ENCODE assay signal across 14 cellular contexts in genomic region chr17:57586099-57586702, GRCh38.
DNase-seq lines count a peak whose midpoint lies in the region; ATAC-seq and TF ChIP-seq lines count a peak whose summit lies in the region.
"Had no signal": no experiment of that assay in that cellular context is flagged by ENCODE, and none has a peak within 500 bp of the region (broad histone marks: within the 10 kb centered on the region; RNA-seq: fewer than 3 reads in every experiment).

No MANE protein-coding gene starts in this region.

- H3K4me1 ChIP-seq in right atrium auricular region = peaks cover 0 to 17% of the 10 kb centered on the region in 2 donors
- H3K4me1 ChIP-seq: left lung, pancreas had no signal

- no peak overlapping the region for H3K4me3 Mint-ChIP-seq in activated T-cell treated with anti-CD3 and anti-CD28 coated beads, Interleukin-2, amount 50 U/mL, for 72 hours
- no peak overlapping the region for H3K4me3 Mint-ChIP-seq in activated T-cell treated with anti-CD3 and anti-CD28 coated beads, Interleukin-2, amount 50 U/mL, for 24 hours
- H3K4me3 Mint-ChIP-seq in activated T-helper 17 cell treated with anti-CD3 and anti-CD28 coated beads, Interleukin-2, amount 50 U/mL, for 72 hours = no peak overlapping the region
- H3K4me3 Mint-ChIP-seq in stimulated activated effector memory CD8-positive, alpha-beta T cell treated with anti-CD3 and anti-CD28 coated beads, Interleukin-12 subunit alpha, Interleukin-12 subunit beta, amount 100 ng/mL, for 72 hours = no peak overlapping the region
- no peak overlapping the region for H3K4me3 Mint-ChIP-seq in stimulated activated naive CD8-positive, alpha-beta T cell treated with anti-CD3 and anti-CD28 coated beads, Interleukin-15, amount 100 ng/mL, for 72 hours

- H3K4me1 Mint-ChIP-seq in activated T-cell treated with anti-CD3 and anti-CD28 coated beads, Interleukin-2, amount 50 U/mL, for 72 hours (ENCODE audit: low read depth) = peaks cover 10% of the 10 kb centered on the region
- peaks cover 9% of the 10 kb centered on the region for H3K4me1 Mint-ChIP-seq in activated T-cell treated with anti-CD3 and anti-CD28 coated beads, Interleukin-2, amount 50 U/mL, for 24 hours (ENCODE audit: low read depth)
- peaks cover 4% of the 10 kb centered on the region for H3K4me1 Mint-ChIP-seq in activated T-helper 17 cell treated with anti-CD3 and anti-CD28 coated beads, Interleukin-2, amount 50 U/mL, for 72 hours
- no peaks in the 10 kb centered on the region for H3K4me1 Mint-ChIP-seq in stimulated activated effector memory CD8-positive, alpha-beta T cell treated with anti-CD3 and anti-CD28 coated beads, Interleukin-12 subunit alpha, Interleukin-12 subunit beta, amount 100 ng/mL, for 72 hours
- H3K4me1 Mint-ChIP-seq in stimulated activated naive CD8-positive, alpha-beta T cell treated with anti-CD3 and anti-CD28 coated beads, Interleukin-15, amount 100 ng/mL, for 72 hours = peaks cover 17% of the 10 kb centered on the region

- no peak overlapping the region for H3K27ac ChIP-seq in right atrium auricular region
- H3K27ac ChIP-seq: left lung, pancreas had no signal

- H3K27ac Mint-ChIP-seq in activated T-cell treated with anti-CD3 and anti-CD28 coated beads, Interleukin-2, amount 50 U/mL, for 72 hours = peak overlapping the region; percentile 28
- H3K27ac Mint-ChIP-seq in activated T-cell treated with anti-CD3 and anti-CD28 coated beads, Interleukin-2, amount 50 U/mL, for 24 hours = no peak overlapping the region
- H3K27ac Mint-ChIP-seq in activated T-helper 17 cell treated with anti-CD3 and anti-CD28 coated beads, Interleukin-2, amount 50 U/mL, for 72 hours = peak overlapping the region; percentile 84
- H3K27ac Mint-ChIP-seq in stimulated activated effector memory CD8-positive, alpha-beta T cell treated with anti-CD3 and anti-CD28 coated beads, Interleukin-12 subunit alpha, Interleukin-12 subunit beta, amount 100 ng/mL, for 72 hours = peak overlapping the region; percentile 44
- H3K27ac Mint-ChIP-seq in stimulated activated naive CD8-positive, alpha-beta T cell treated with anti-CD3 and anti-CD28 coated beads, Interleukin-15, amount 100 ng/mL, for 72 hours = peak overlapping the region in 1 of 2 donors; percentile 47

- no peak for ATAC-seq in activated T-cell treated with anti-CD3 and anti-CD28 coated beads, Interleukin-2, amount 50 U/mL, for 72 hours (replicated peaks in 1 of 2)
- ATAC-seq in activated T-helper 17 cell treated with anti-CD3 and anti-CD28 coated beads, Interleukin-2, amount 50 U/mL, for 72 hours (replicated peaks) = no peak
- ATAC-seq in stimulated activated effector memory CD8-positive, alpha-beta T cell treated with anti-CD3 and anti-CD28 coated beads, Interleukin-12 subunit alpha, Interleukin-12 subunit beta, amount 100 ng/mL, for 72 hours = no peak
- ATAC-seq in stimulated activated naive CD8-positive, alpha-beta T cell treated with anti-CD3 and anti-CD28 coated beads, Interleukin-15, amount 100 ng/mL, for 72 hours = no peak
- ATAC-seq in HG02759 (IDR thresholded peaks at IDR 0.05; ENCODE audit: unreplicated experiment) = no peak
- ATAC-seq: left lung, pancreas had no signal

- H3K27me3 Mint-ChIP-seq in activated T-cell treated with anti-CD3 and anti-CD28 coated beads, Interleukin-2, amount 50 U/mL, for 72 hours (ENCODE audit: low read depth) = no peaks in the 10 kb centered on the region
- no peaks in the 10 kb centered on the region for H3K27me3 Mint-ChIP-seq in activated T-cell treated with anti-CD3 and anti-CD28 coated beads, Interleukin-2, amount 50 U/mL, for 24 hours
- no peaks in the 10 kb centered on the region for H3K27me3 Mint-ChIP-seq in activated T-helper 17 cell treated with anti-CD3 and anti-CD28 coated beads, Interleukin-2, amount 50 U/mL, for 72 hours
- no peaks in the 10 kb centered on the region for H3K27me3 Mint-ChIP-seq in stimulated activated naive CD8-positive, alpha-beta T cell treated with anti-CD3 and anti-CD28 coated beads, Interleukin-15, amount 100 ng/mL, for 72 hours

- H3K36me3 ChIP-seq in right atrium auricular region = no peaks in the 10 kb centered on the region
- H3K36me3 ChIP-seq: left lung, pancreas had no signal

- TF ChIP-seq CTCF in right atrium auricular region (IDR thresholded peaks at IDR 0.05) = no peak

- no peaks in the 10 kb centered on the region for H3K9me3 Mint-ChIP-seq in activated T-cell treated with anti-CD3 and anti-CD28 coated beads, Interleukin-2, amount 50 U/mL, for 72 hours
- no peaks in the 10 kb centered on the region for H3K9me3 Mint-ChIP-seq in activated T-cell treated with anti-CD3 and anti-CD28 coated beads, Interleukin-2, amount 50 U/mL, for 24 hours
- H3K9me3 Mint-ChIP-seq in activated T-helper 17 cell treated with anti-CD3 and anti-CD28 coated beads, Interleukin-2, amount 50 U/mL, for 72 hours = no peaks in the 10 kb centered on the region
- H3K9me3 Mint-ChIP-seq in stimulated activated effector memory CD8-positive, alpha-beta T cell treated with anti-CD3 and anti-CD28 coated beads, Interleukin-12 subunit alpha, Interleukin-12 subunit beta, amount 100 ng/mL, for 72 hours = no peaks in the 10 kb centered on the region
- H3K9me3 Mint-ChIP-seq in stimulated activated naive CD8-positive, alpha-beta T cell treated with anti-CD3 and anti-CD28 coated beads, Interleukin-15, amount 100 ng/mL, for 72 hours = no peaks in the 10 kb centered on the region

- DNase-seq in activated T-cell treated with anti-CD3 and anti-CD28 coated beads, Interleukin-2, amount 50 U/mL, for 72 hours = no peak
- DNase-seq in activated T-cell treated with anti-CD3 and anti-CD28 coated beads, Interleukin-2, amount 50 U/mL, for 24 hours = no peak
- DNase-seq in NCI-H1436 treated with DMSO at 0.1 percent for 48 hours (lab: John Stamatoyannopoulos, UW) = peak; percentile 76
- DNase-seq in stimulated activated effector memory CD8-positive, alpha-beta T cell treated with anti-CD3 and anti-CD28 coated beads, Interleukin-12 subunit alpha, Interleukin-12 subunit beta, amount 100 ng/mL, for 72 hours (ENCODE audit: low spot score in 2 of 2) = no peak
- DNase-seq in right atrium auricular region (ENCODE audit: low spot score) = no peak
- no peak for DNase-seq in stimulated activated naive CD8-positive, alpha-beta T cell treated with anti-CD3 and anti-CD28 coated beads, Interleukin-15, amount 100 ng/mL, for 72 hours
- DNase-seq: activated gamma-delta T cell, AML-193, foreskin fibroblast, left lung, NCI-H187 treated with DMSO at 0.1 percent for 48 hours, pancreas had no signal

- H3K4me3 ChIP-seq in right atrium auricular region = no peak overlapping the region
- H3K4me3 ChIP-seq: left lung, pancreas had no signal

- H3K27me3 ChIP-seq in right atrium auricular region = no peaks in the 10 kb centered on the region
- H3K27me3 ChIP-seq: left lung, pancreas had no signal

- no peaks in the 10 kb centered on the region for H3K9me3 ChIP-seq in right atrium auricular region
- H3K9me3 ChIP-seq: left lung, pancreas had no signal

- no peaks in the 10 kb centered on the region for H3K36me3 Mint-ChIP-seq in activated T-cell treated with anti-CD3 and anti-CD28 coated beads, Interleukin-2, amount 50 U/mL, for 72 hours (ENCODE audit: insufficient read depth in 2 of 2)
- H3K36me3 Mint-ChIP-seq in activated T-cell treated with anti-CD3 and anti-CD28 coated beads, Interleukin-2, amount 50 U/mL, for 24 hours (ENCODE audit: low read depth) = peaks cover 8% of the 10 kb centered on the region
- H3K36me3 Mint-ChIP-seq in activated T-helper 17 cell treated with anti-CD3 and anti-CD28 coated beads, Interleukin-2, amount 50 U/mL, for 72 hours (ENCODE audit: low read depth) = no peaks in the 10 kb centered on the region
- peaks cover 4% of the 10 kb centered on the region for H3K36me3 Mint-ChIP-seq in stimulated activated effector memory CD8-positive, alpha-beta T cell treated with anti-CD3 and anti-CD28 coated beads, Interleukin-12 subunit alpha, Interleukin-12 subunit beta, amount 100 ng/mL, for 72 hours
